Comparison of ENCODE assay signal across 7 cellular contexts in the genomic region with DNA sequence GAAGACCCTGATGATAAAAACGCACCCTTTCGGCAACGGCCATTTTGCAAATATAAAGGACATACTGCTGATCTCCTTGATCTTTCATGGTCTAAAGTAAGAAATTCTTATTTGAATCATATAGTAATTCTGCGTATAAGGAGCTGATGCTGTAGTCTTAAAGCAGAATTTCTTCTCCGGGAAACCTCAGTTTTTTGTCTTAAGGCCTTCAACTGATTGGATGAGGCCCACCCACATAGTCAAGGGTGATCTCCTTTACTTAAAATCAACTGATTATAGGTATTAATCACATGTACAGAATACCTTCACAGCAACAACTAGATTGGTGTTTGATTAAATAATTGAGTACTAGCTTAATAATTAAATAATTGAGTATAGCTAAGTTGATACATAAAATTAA.
"Had no signal": no experiment of that assay in that cellular context is flagged by ENCODE, and none has a peak within 500 bp of the region (broad histone marks: within the 10 kb centered on the region; RNA-seq: fewer than 3 reads in every experiment).

No MANE protein-coding gene starts in this region.

- H3K4me1 Mint-ChIP-seq: IgD-negative memory B cell had no signal

- DNase-seq: IMR-90, KBM-7, KG1 had no signal

- ATAC-seq: HepG2 had no signal

- H3K27me3 Mint-ChIP-seq: IgD-negative memory B cell had no signal

- H3K27ac Mint-ChIP-seq: IgD-negative memory B cell had no signal

- H3K27ac ChIP-seq: HL-60 had no signal

- FAIRE-seq: HepG2, HTR-8/SVneo had no signal

- H3K4me3 Mint-ChIP-seq: IgD-negative memory B cell had no signal
